Comparison of ENCODE assay signal across 8 cellular contexts in the genomic region with DNA sequence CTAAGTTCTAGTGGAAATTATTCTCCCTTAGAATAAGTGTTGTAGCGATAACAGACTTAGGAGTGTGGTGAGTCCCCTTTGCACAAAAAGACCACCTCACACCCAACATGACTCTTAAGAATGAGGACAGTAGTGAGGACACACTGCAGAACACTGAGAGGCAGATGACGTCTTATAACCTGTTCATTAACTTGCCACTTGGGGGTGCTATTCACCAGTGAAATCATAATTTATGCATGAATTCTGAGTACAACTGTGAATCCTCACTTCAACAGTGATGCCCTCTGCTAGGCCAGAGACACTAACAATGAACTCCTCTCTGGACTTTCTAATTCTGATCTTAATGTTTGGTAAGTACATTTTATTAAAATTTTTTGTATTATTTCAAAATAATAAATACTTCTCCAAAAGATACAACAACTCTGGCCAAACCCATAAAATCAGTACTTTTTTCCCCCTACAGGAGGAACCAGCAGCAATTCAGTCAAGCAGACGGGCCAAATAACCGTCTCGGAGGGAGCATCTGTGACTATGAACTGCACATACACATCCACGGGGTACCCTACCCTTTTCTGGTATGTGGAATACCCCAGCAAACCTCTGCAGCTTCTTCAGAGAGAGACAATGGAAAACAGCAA.
DNase-seq lines count a peak whose midpoint lies in the region; ATAC-seq, FAIRE-seq and TF ChIP-seq lines count a peak whose summit lies in the region.

No MANE protein-coding gene starts in this region.

- intact Hi-C loops in ascending aorta (cut with DNase I), result loop anchor here (10.0 kb wide), 1 partner anchor 240 kb away; no protein-coding TSS in a partner anchor
- intact Hi-C loops in stomach (cut with DNase I; ENCODE audit: low total_unique reads), result loop anchor here (10.0 kb wide), 1 partner anchor 150 kb away; no protein-coding TSS in a partner anchor

- H3K4me3 ChIP-seq in A549, result no peak overlapping the region
- no peak overlapping the region for H3K4me3 ChIP-seq in ascending aorta
- no peak overlapping the region for H3K4me3 ChIP-seq in stomach

- no peak overlapping the region for H3K4me2 ChIP-seq in A549

- H3K4me1 ChIP-seq in A549, result no peaks in the 10 kb centered on the region
- peaks cover 0 to 6% of the 10 kb centered on the region in 2 donors for H3K4me1 ChIP-seq in ascending aorta
- H3K4me1 ChIP-seq in stomach, result no peaks in the 10 kb centered on the region

- TF ChIP-seq RAD21 in A549 (conservative IDR thresholded peaks at IDR 0.05 in 1 of 2, IDR thresholded peaks at IDR 0.05 in 1 of 2), result peak; percentile 77 to 78

- ATAC-seq in A549, result peak; percentile 95 to 97
- ATAC-seq in HG02798 (IDR thresholded peaks at IDR 0.05; ENCODE audit: poor library complexity, unreplicated experiment), result peak; percentile 76

- POLR2A ChIA-PET in A549 (lab: Yijun Ruan, JAX), result no interaction called here

- H3K27ac ChIP-seq in A549, result no peak overlapping the region
- H3K27ac ChIP-seq in ascending aorta, result peak overlapping the region in 1 of 2 donors; percentile 30
- H3K27ac ChIP-seq in stomach, result no peak overlapping the region

- CTCF ChIA-PET in A549 (lab: Yijun Ruan, JAX), result interaction anchor here (0.6 to 2.4 kb wide), 26 partner anchors 7 to 180 kb away, joined by 3 to 16 read pairs (median 4); no protein-coding TSS in a partner anchor

- H3K36me3 ChIP-seq in ascending aorta, result no peaks in the 10 kb centered on the region
- no peaks in the 10 kb centered on the region for H3K36me3 ChIP-seq in stomach

- no peak for TF ChIP-seq EP300 in A549 (IDR thresholded peaks at IDR 0.05)
- TF ChIP-seq EP300 in stomach (IDR thresholded peaks at IDR 0.05), result no peak

- DNase-seq in A549 (ENCODE audit: low read depth in 1 of 2, low spot score in 1 of 2) (peak; percentile 46 to 71), GM03348 (ENCODE audit: low spot score) (peak; percentile 63), NCI-H446 (lab: John Stamatoyannopoulos, UW) (peak; percentile 37 to 75), ascending aorta (ENCODE audit: low spot score in 2 of 2) (no peak), iPS-NIHi11 (ENCODE audit: low spot score) (peak; percentile 66), stomach (no peak), GF-D8 (lab: John Stamatoyannopoulos, UW) (no peak)

- TF ChIP-seq CTCF in A549 (IDR thresholded peaks at IDR 0.05) (peak; percentile 78), ascending aorta (IDR thresholded peaks at IDR 0.05) (peak in 2 of 3 experiments; percentile 42 to 63), stomach (IDR thresholded peaks at IDR 0.05) (peak in 5 of 7 experiments; percentile 7 to 58 (median 53))

- TF ChIP-seq POLR2A in A549 (IDR thresholded peaks at IDR 0.05; ENCODE audit: low read length) (no peak), stomach (IDR thresholded peaks at IDR 0.05) (no peak)

- no peaks in the 10 kb centered on the region for H3K9me3 ChIP-seq in A549
- H3K9me3 ChIP-seq in ascending aorta, result no peaks in the 10 kb centered on the region
- H3K9me3 ChIP-seq in stomach, result no peaks in the 10 kb centered on the region

- peak; percentile 68 for FAIRE-seq in A549 (lab: Jason Lieb, UNC)

- 20% methylated on average over 6 of the region's 6 CpGs for WGBS in A549 (ENCODE audit: missing lambda C conversion rate)
- WGBS in stomach, 5 donors, result 43 to 59% (median 48%) methylated on average over 6 of the region's 6 CpGs

- H3K27me3 ChIP-seq in ascending aorta, result no peaks in the 10 kb centered on the region
- H3K27me3 ChIP-seq in stomach, result no peaks in the 10 kb centered on the region

TF ChIP-seq in A549, 52 proteins besides CTCF, POLR2A, EP300 and RAD21:
- TF ChIP-seq RARB (CRISPR knock-in tag; IDR thresholded peaks at IDR 0.05) (no peak), SMC3 (IDR thresholded peaks at IDR 0.05) (peak; percentile 60), CEBPB (IDR thresholded peaks at IDR 0.05) (no peak)

Comparison
In these comparisons a context has a peak if more than half of its experiments do, and no peak if none do; other contexts are left out.
1. DNase-seq: peak in A549 (2 of 2), GM03348 (single experiment), NCI-H446 (2 of 2) and iPS-NIHi11 (single experiment); none in ascending aorta (0 of 2), stomach (single experiment) and GF-D8 (single experiment).
2. Peak in every context shown above with its lines, with median percentiles within 50 percentile points of each other: CTCF ChIP-seq.